ENCODE assay signal across 22 cellular contexts in the genomic region with DNA sequence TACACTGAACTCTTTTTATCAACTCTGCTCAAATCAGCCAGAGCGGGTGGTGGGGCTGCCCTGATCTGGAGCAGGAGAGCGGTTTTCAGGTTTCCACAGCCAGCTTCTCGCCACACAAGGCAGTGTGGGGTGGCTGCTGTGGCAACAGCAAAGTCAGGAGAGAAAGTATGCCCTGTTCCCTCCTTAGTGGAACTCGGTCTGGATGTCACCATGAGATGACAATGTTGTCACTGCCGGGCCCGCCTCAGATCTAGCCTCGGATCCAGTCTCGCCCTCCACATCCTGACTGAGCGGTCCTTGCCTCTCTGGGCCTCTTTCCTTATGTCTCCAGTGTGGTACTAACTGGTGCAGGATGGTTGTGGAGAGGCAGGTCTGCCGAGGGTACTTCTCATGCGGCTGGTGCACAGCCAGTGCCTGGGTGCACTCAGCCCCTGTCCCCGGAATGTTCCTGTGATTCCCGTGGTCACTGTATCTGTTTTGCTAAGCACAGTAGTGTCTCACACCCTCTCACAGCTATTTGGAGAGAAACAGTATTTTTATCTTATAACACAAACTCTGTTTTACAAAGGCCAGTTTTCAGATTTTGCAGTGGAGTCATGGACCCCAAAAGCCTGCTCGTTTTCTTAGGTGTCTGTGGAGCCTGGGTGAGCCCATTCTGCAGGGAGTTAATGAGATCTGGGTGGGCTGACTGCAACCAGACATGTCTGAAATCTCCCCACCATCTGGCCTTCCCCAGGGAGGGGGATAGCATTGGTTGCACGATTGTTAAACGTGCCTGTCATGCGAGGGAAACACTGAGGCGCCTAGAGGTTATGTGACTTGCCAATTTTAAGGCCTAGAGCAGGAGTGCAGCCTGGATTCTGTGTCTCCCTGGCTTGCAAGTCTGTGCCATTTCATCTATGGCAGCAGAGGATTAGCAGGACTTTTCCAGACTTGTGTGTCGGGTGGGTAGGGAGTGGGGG.
A peak's percentile ranks its signal among the peaks of the same experiment; 100 is the strongest.
DNase-seq lines count a peak whose midpoint lies in the region; ATAC-seq, FAIRE-seq and TF ChIP-seq lines count a peak whose summit lies in the region.
"Had no signal": no experiment of that assay in that cellular context is flagged by ENCODE, and none has a peak within 500 bp of the region (broad histone marks: within the 10 kb centered on the region; RNA-seq: fewer than 3 reads in every experiment).

No MANE protein-coding gene starts in this region.

- no peak for TF ChIP-seq RAD21 in K562 (CRISPR knock-in tag; conservative IDR thresholded peaks at IDR 0.05 in 1 of 2, IDR thresholded peaks at IDR 0.05 in 1 of 2)

- H3K79me2 ChIP-seq in GM23338 (replicated peaks; ENCODE audit: insufficient read depth) (no peaks in the 10 kb centered on the region), K562 (ENCODE audit: control insufficient read depth, insufficient read depth, low read length) (no peaks in the 10 kb centered on the region)

- H3K4me2 ChIP-seq in GM23338, result no peak overlapping the region
- H3K4me2 ChIP-seq in K562 (ENCODE audit: insufficient read depth, low read length), result no peak overlapping the region
- H3K4me2 ChIP-seq in neuronal stem cell (ENCODE audit: insufficient read depth, low read length, poor library complexity, severe bottlenecking), result no peak overlapping the region

- H3K4me3 ChIP-seq in GM23338, result no peak overlapping the region
- H3K4me3 ChIP-seq in K562, result no peak overlapping the region
- no peak overlapping the region for H3K4me3 ChIP-seq in neuronal stem cell (ENCODE audit: low read length in 2 of 2)
- no peak overlapping the region for H3K4me3 ChIP-seq in small intestine (ENCODE audit: low read depth in 1 of 2, low read length in 2 of 2)

- no peaks in the 10 kb centered on the region for H3K9me3 Mint-ChIP-seq in GM23338
- H3K9me3 Mint-ChIP-seq: IgD-negative memory B cell had no signal

- H2BK5ac ChIP-seq in neuronal stem cell (ENCODE audit: low read length), result no peak overlapping the region

- no peak overlapping the region for H3K27ac Mint-ChIP-seq in GM23338
- H3K27ac Mint-ChIP-seq: CD14-positive monocyte, H9, IgD-negative memory B cell had no signal

- H3K4me1 ChIP-seq in GM23338 (ENCODE audit: insufficient read depth) (no peaks in the 10 kb centered on the region), K562 (replicated peaks in 1 of 2; ENCODE audit: control insufficient read depth in 2 of 2, insufficient read depth in 2 of 2, low read length in 2 of 2) (no peaks in the 10 kb centered on the region), neuronal stem cell (ENCODE audit: control insufficient read depth in 2 of 2, insufficient read depth in 1 of 2, low read depth in 1 of 2, low read length in 2 of 2) (peaks cover 0 to 7% of the 10 kb centered on the region in 2 donors), small intestine (ENCODE audit: control insufficient read depth in 2 of 2, insufficient read depth in 1 of 2, low read depth in 1 of 2, low read length in 1 of 2) (no peaks in the 10 kb centered on the region)

- CTCF ChIA-PET in K562 (lab: Yijun Ruan, JAX; ENCODE audit: low intra/inter-chr PET ratio), result no interaction called here

- H4K91ac ChIP-seq in neuronal stem cell (ENCODE audit: low read depth, low read length, poor library complexity), result no peak overlapping the region

- H4K20me1 ChIP-seq in GM23338 (replicated peaks; ENCODE audit: insufficient read depth), result no peaks in the 10 kb centered on the region
- no peaks in the 10 kb centered on the region for H4K20me1 ChIP-seq in K562 (replicated peaks; ENCODE audit: control insufficient read depth, insufficient read depth, low read length)

- no peak for TF ChIP-seq POLR2A in K562 (conservative IDR thresholded peaks at IDR 0.05)

- H3K36me3 ChIP-seq in GM23338 (ENCODE audit: insufficient read depth) (no peaks in the 10 kb centered on the region), K562 (ENCODE audit: control insufficient read depth, insufficient read depth, low read length) (no peaks in the 10 kb centered on the region), neuronal stem cell (replicated peaks in 1 of 2; ENCODE audit: control insufficient read depth in 2 of 2, insufficient read depth in 2 of 2, low read length in 2 of 2) (no peaks in the 10 kb centered on the region), small intestine (ENCODE audit: control insufficient read depth in 2 of 2, insufficient read depth in 2 of 2, low read length in 2 of 2) (no peaks in the 10 kb centered on the region)

- no peaks in the 10 kb centered on the region for H3K79me1 ChIP-seq in neuronal stem cell (ENCODE audit: low read depth, low read length)

- H3K4me1 Mint-ChIP-seq in GM23338, result 0 out of 3 replicates have a peak, but pooled peaks cover 2% of the 10 kb centered on the region
- H3K4me1 Mint-ChIP-seq: CD14-positive monocyte, IgD-negative memory B cell had no signal

- peak overlapping the region; percentile 67 for H3K18ac ChIP-seq in neuronal stem cell (ENCODE audit: low read length)

- H3K36me3 Mint-ChIP-seq in GM23338 (ENCODE audit: low read depth), result no peaks in the 10 kb centered on the region
- H3K36me3 Mint-ChIP-seq: CD14-positive monocyte, IgD-negative memory B cell had no signal

- 2% methylated on average over 19 of the region's 19 CpGs for WGBS in K562 (ENCODE audit: insufficient coverage, low coverage, missing lambda C conversion rate)
- WGBS in neuronal stem cell (ENCODE audit: extremely low coverage in 2 of 2, insufficient read length in 2 of 2, insufficient replicate concordance in 1 of 2), 2 donors, result no CpG with 5 or more reads among the region's 19 CpGs
- whole genome bisulfite sequencing in small intestine, 3 donors, result 84 to 86% (median 86%) methylated on average over 19 of the region's 19 CpGs

- H3K23ac ChIP-seq in neuronal stem cell (ENCODE audit: low read depth, low read length, poor library complexity), result peak overlapping the region; percentile 20

- no peak overlapping the region for H2AK5ac ChIP-seq in neuronal stem cell (ENCODE audit: low read depth, low read length)

- no peaks in the 10 kb centered on the region for H3K27me3 Mint-ChIP-seq in GM23338 (ENCODE audit: insufficient read depth, low read depth, poor library complexity)

- in situ Hi-C loops in K562 (cut with MboI) (no loop called here), GM13977 (cut with MboI; ENCODE audit: low pct_unique_long_range_greater_than_20kb, low sequenced_read_pairs, unreplicated experiment) (no loop called here)

- H2BK12ac ChIP-seq in neuronal stem cell (ENCODE audit: low read length), result no peak overlapping the region

- no peaks in the 10 kb centered on the region for H3K9me3 ChIP-seq in K562 (replicated peaks; ENCODE audit: control insufficient read depth, insufficient read depth, low read depth, low read length)
- H3K9me3 ChIP-seq in neuronal stem cell (replicated peaks in 1 of 2; ENCODE audit: control insufficient read depth in 2 of 2, insufficient read depth in 1 of 2, low read depth in 1 of 2, low read length in 2 of 2), result no peaks in the 10 kb centered on the region
- H3K9me3 ChIP-seq in small intestine (ENCODE audit: control insufficient read depth, low read depth), result no peaks in the 10 kb centered on the region

- H3K14ac ChIP-seq in neuronal stem cell (ENCODE audit: low read length), result no peak overlapping the region

- no peak overlapping the region for H2BK120ac ChIP-seq in neuronal stem cell (ENCODE audit: low read depth, low read length)

- no peaks in the 10 kb centered on the region for H3K9me2 ChIP-seq in GM23338 (ENCODE audit: insufficient read depth)

- H3K4me3 Mint-ChIP-seq in GM23338, result no peak overlapping the region
- H3K4me3 Mint-ChIP-seq: CD14-positive monocyte, H9, IgD-negative memory B cell had no signal

- intact Hi-C loops in K562 (cut with micrococcal nuclease), result no loop called here

- no peak overlapping the region for H2BK15ac ChIP-seq in neuronal stem cell (ENCODE audit: low read length)

- H2AFZ ChIP-seq in GM23338 (peak overlapping the region; percentile 28; the same call in 1 of the 2 replicates), K562 (ENCODE audit: low read depth, low read length) (no peak overlapping the region), neuronal stem cell (ENCODE audit: low read length) (peak overlapping the region; percentile 65)

- TF ChIP-seq EP300 in K562 (IDR thresholded peaks at IDR 0.05; ENCODE audit: low read length), result no peak

- no peak overlapping the region for H4K8ac ChIP-seq in neuronal stem cell (ENCODE audit: low read depth, low read length)

- ATAC-seq in GM23338, result no peak
- ATAC-seq in K562, result no peak

- H3K9me1 ChIP-seq in K562 (ENCODE audit: control insufficient read depth, insufficient read depth, low read length), result no peaks in the 10 kb centered on the region

- no peak overlapping the region for H3K4ac ChIP-seq in neuronal stem cell (ENCODE audit: low read length)

- FAIRE-seq in K562 (lab: Jason Lieb, UNC) (no peak), small intestine (lab: Jason Lieb, UNC) (no peak)
- FAIRE-seq: HTR-8/SVneo had no signal

- H3K27me3 ChIP-seq in GM23338 (ENCODE audit: insufficient read depth), result no peaks in the 10 kb centered on the region
- H3K27me3 ChIP-seq in K562 (ENCODE audit: control insufficient read depth in 2 of 2, insufficient read depth in 2 of 2, low read length in 2 of 2), result peaks cover 5 to 15% of the 10 kb centered on the region in 2 experiments; a peak in 4 of 5 replicates
- peaks cover 0 to 8% (median 0%) of the 10 kb centered on the region in 3 experiments for H3K27me3 ChIP-seq in neuronal stem cell (ENCODE audit: control insufficient read depth in 3 of 3, insufficient read depth in 3 of 3, low read depth in 1 of 3, low read length in 3 of 3)
- H3K27me3 ChIP-seq in small intestine (ENCODE audit: control insufficient read depth in 2 of 2, insufficient read depth in 2 of 2, low read length in 2 of 2), result peaks cover 0 to 3% of the 10 kb centered on the region in 2 donors

- H3K9ac ChIP-seq in K562 (ENCODE audit: insufficient read depth in 1 of 2, low read depth in 2 of 2, low read length in 2 of 2) (no peak overlapping the region), neuronal stem cell (ENCODE audit: low read depth, low read length, poor library complexity) (no peak overlapping the region)

- TF ChIP-seq CTCF in GM23338 (conservative IDR thresholded peaks at IDR 0.05; ENCODE audit: low read depth in 2 of 2) (no peak), K562 (IDR thresholded peaks at IDR 0.05 in 2 of 3, conservative IDR thresholded peaks at IDR 0.05 in 1 of 3; ENCODE audit: insufficient read depth in 2 of 3, low read depth in 1 of 3, low read length in 3 of 3) (no peak), GM13977 (IDR thresholded peaks at IDR 0.05; ENCODE audit: extremely low read depth, insufficient read depth, missing control alignments) (no peak)

- POLR2A ChIA-PET in K562 (lab: Yijun Ruan, JAX), result no interaction called here

- H3F3A ChIP-seq in GM23338 (replicated peaks; ENCODE audit: low read depth), result no peaks in the 10 kb centered on the region

- no TSS peak for BruUV-seq in K562 (replicated peaks; lab: Mats Ljungman, UMichigan)

- no peak overlapping the region for H3K27ac ChIP-seq in GM23338 (ENCODE audit: low read depth)
- no peak overlapping the region for H3K27ac ChIP-seq in K562 (ENCODE audit: extremely low read depth, low read depth, low read length)
- H3K27ac ChIP-seq in neuronal stem cell (replicated peaks; ENCODE audit: low read length), result no peak overlapping the region
- no peak overlapping the region for H3K27ac ChIP-seq in small intestine (ENCODE audit: low read depth in 1 of 2, low read length in 1 of 2)
- H3K27ac ChIP-seq: HL-60 had no signal

- DNase-seq in GM23338 (ENCODE audit: low spot score) (no peak), NCI-H1694 treated with DMSO at 0.1 percent for 48 hours (lab: John Stamatoyannopoulos, UW) (peak; percentile 91), K562 (ENCODE audit: extremely low read depth in 1 of 4, low spot score in 3 of 4) (no peak), neuronal stem cell (ENCODE audit: low spot score) (no peak), small intestine (no peak), GM13977 (ENCODE audit: low spot score) (no peak), epidermal melanocyte (ENCODE audit: insufficient read length, low spot score) (no peak)
- DNase-seq: ACHN; AML-193; DMS53; H9; MV-4-11; NCI-H1417 treated with DMSO at 0.1 percent for 48 hours; NCI-H2081 treated with DMSO at 0.1 percent for 48 hours; NCI-H2227 treated with DMSO at 0.1 percent for 48 hours; NCI-H526 treated with DMSO at 0.1 percent for 48 hours; NK-92 treated with Interleukin-12 subunit alpha and Interleukin-12 subunit beta, amount 100 ng/mL, for 24 hours; SHP77 had no signal
